ENCODE assay signal across 8 cellular contexts in genomic region chr5:90020575-90021535, GRCh38.
DNase-seq lines count a peak whose midpoint lies in the region; ATAC-seq and TF ChIP-seq lines count a peak whose summit lies in the region.

No MANE protein-coding gene starts in this region.

- no peaks in the 10 kb centered on the region for H3K79me1 ChIP-seq in mesenchymal stem cell (replicated peaks; ENCODE audit: low read length, poor library complexity, severe bottlenecking)

- H3K18ac ChIP-seq in mesenchymal stem cell (ENCODE audit: low read depth in 1 of 2, low read length in 2 of 2), result peak overlapping the region in 1 of 2 experiments; percentile 12

- peak overlapping the region; percentile 47 for H3K27ac ChIP-seq in HUES48 (ENCODE audit: low read depth, low read length)
- H3K27ac ChIP-seq in mesenchymal stem cell (ENCODE audit: low read length, poor library complexity, severe bottlenecking), result peak overlapping the region; percentile 85

- ATAC-seq in GM21619 (IDR thresholded peaks at IDR 0.05; ENCODE audit: unreplicated experiment), result peak; percentile 97

- in situ Hi-C loops in astrocyte of the spinal cord (cut with HindIII; ENCODE audit: low sequenced_read_pairs), result no loop called here

- H3K9ac ChIP-seq in HUES48 (ENCODE audit: low read depth, low read length), result no peak overlapping the region
- H3K9ac ChIP-seq in mesenchymal stem cell (ENCODE audit: low read length), result peak overlapping the region; percentile 89

- no peak overlapping the region for H2BK5ac ChIP-seq in mesenchymal stem cell (ENCODE audit: low read depth, low read length, poor library complexity, severe bottlenecking)

- H2AFZ ChIP-seq in mesenchymal stem cell (ENCODE audit: low read depth, low read length), result no peak overlapping the region

- H2BK15ac ChIP-seq in mesenchymal stem cell (ENCODE audit: low read depth, poor library complexity, severe bottlenecking), result no peak overlapping the region

- H2BK120ac ChIP-seq in mesenchymal stem cell (ENCODE audit: low read depth, low read length), result no peak overlapping the region

- H3K27me3 ChIP-seq in HUES48 (ENCODE audit: control insufficient read depth, insufficient read depth, low read length) (no peaks in the 10 kb centered on the region), mesenchymal stem cell (ENCODE audit: control insufficient read depth in 1 of 2, insufficient read depth in 1 of 2, low read length in 2 of 2) (no peaks in the 10 kb centered on the region)

- DNase-seq in GDM1 (lab: John Stamatoyannopoulos, UW), result peak; percentile 10
- DNase-seq in astrocyte of the spinal cord (ENCODE audit: low read depth, low spot score), result peak; percentile 97
- peak; percentile 88 for DNase-seq in mesenchymal stem cell
- DNase-seq in NCI-H1417 (lab: John Stamatoyannopoulos, UW), result no peak
- no peak for DNase-seq in activated naive CD4-positive, alpha-beta T cell (lab: John Stamatoyannopoulos, UW)
- no peak for DNase-seq in HuH-7.5 (ENCODE audit: low spot score)

- no peak overlapping the region for H3K4me3 ChIP-seq in HUES48 (ENCODE audit: low read depth, low read length)
- H3K4me3 ChIP-seq in astrocyte of the spinal cord (ENCODE audit: low read depth, low read length), result peak overlapping the region; percentile 17
- H3K4me3 ChIP-seq in mesenchymal stem cell (ENCODE audit: insufficient read depth in 1 of 2, low read depth in 1 of 2, low read length in 2 of 2), result peak overlapping the region in 1 of 2 experiments; percentile 68

- H3K4ac ChIP-seq in mesenchymal stem cell (ENCODE audit: low read depth in 1 of 2, low read length in 2 of 2), result peak overlapping the region in 1 of 2 experiments; percentile 73

- peak overlapping the region; percentile 47 for H3K4me2 ChIP-seq in mesenchymal stem cell (ENCODE audit: low read length, poor library complexity, severe bottlenecking)

- no peak for TF ChIP-seq CTCF in astrocyte of the spinal cord (IDR thresholded peaks at IDR 0.05; ENCODE audit: low read depth, low read length)

- whole genome bisulfite sequencing in mesenchymal stem cell, result 96% methylated on average over 2 of the region's 5 CpGs

- H4K91ac ChIP-seq in mesenchymal stem cell (ENCODE audit: low read length), result no peak overlapping the region

- H3K36me3 ChIP-seq in HUES48 (ENCODE audit: control insufficient read depth, insufficient read depth, low read length), result no peaks in the 10 kb centered on the region
- H3K36me3 ChIP-seq in mesenchymal stem cell (ENCODE audit: control insufficient read depth in 1 of 2, insufficient read depth in 2 of 2, low read depth in 1 of 2, low read length in 2 of 2), result no peaks in the 10 kb centered on the region

- H3K14ac ChIP-seq in mesenchymal stem cell (ENCODE audit: low read length in 2 of 2), result no peak overlapping the region

- no peak overlapping the region for H2AK5ac ChIP-seq in mesenchymal stem cell (ENCODE audit: low read length, severe bottlenecking)

- H3K9me3 ChIP-seq in HUES48 (ENCODE audit: control insufficient read depth, insufficient read depth, low read length) (no peaks in the 10 kb centered on the region), mesenchymal stem cell (ENCODE audit: control insufficient read depth, low read length) (no peaks in the 10 kb centered on the region)

- H4K8ac ChIP-seq in mesenchymal stem cell (ENCODE audit: low read length), result no peak overlapping the region

- peaks cover 8% of the 10 kb centered on the region for H3K4me1 ChIP-seq in HUES48 (ENCODE audit: control insufficient read depth, insufficient read depth, low read length)
- H3K4me1 ChIP-seq in mesenchymal stem cell (ENCODE audit: control insufficient read depth, insufficient read depth, low read depth, low read length), result no peaks in the 10 kb centered on the region

- no peak overlapping the region for H2BK12ac ChIP-seq in mesenchymal stem cell (ENCODE audit: low read length in 2 of 2)

- H3K23ac ChIP-seq in mesenchymal stem cell (ENCODE audit: low read length in 2 of 2), result no peak overlapping the region

Comparison
In these comparisons a context has a peak if more than half of its experiments do, and no peak if none do; other contexts are left out.
1. DNase-seq: peak in GDM1 (single experiment), astrocyte of the spinal cord (single experiment) and mesenchymal stem cell (single experiment); none in NCI-H1417 (0 of 3), activated naive CD4-positive, alpha-beta T cell (0 of 4) and HuH-7.5 (single experiment).